Comparison of ENCODE assay signal across 1 cellular context in the genomic region with DNA sequence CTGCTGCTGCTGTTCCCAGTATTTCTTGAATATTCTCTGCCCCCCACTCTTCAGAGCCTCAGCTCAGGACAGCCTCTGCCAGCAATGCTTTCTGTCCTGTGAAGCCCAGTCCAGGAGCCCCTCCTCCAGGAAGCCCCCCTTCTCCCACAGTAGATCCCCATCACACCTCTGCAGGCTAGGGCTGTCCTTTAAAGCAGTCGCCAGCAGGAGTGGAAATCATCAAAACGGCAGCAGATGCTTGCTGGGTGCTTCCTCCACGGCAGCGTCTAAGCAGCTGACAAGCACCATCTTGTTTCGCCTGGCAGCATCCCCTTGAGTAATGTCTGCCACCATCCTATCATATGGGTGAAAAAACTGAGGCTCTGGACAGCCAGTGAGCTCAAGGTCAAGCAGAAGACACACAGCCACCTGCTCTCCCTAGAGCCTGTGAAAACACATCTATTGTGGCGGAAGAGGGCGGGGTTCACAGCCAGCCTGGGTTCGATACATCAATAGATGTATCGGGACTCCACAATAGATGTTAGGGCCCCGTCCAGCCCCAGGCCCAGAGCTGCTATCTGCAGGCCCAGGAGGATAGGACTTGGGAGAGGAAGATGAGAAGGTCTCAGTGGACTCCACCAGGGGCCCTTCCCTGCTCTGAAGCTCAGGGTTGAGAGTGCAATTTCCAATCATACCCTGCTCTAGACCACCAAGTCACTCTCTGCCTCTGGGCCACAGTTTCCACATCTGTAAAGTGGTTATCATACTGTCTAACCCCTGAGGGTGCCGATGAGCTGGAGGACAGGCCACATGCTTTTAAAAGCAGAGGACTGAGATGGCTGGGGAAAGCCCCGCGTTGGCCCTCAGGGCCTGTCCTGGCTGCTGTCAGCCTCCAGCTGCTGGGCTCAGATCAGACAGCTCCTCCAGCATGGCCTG.
TF ChIP-seq lines count a peak whose summit lies in the region.

No MANE protein-coding gene starts in this region.

TF ChIP-seq in H1, 55 proteins besides CTCF, POLR2A, EP300 and RAD21 (continued from another document):
- TF ChIP-seq NRF1 (IDR thresholded peaks at IDR 0.05; ENCODE audit: low read depth, low read length) (no peak), GABPA (IDR thresholded peaks at IDR 0.05; ENCODE audit: borderline replicate concordance, insufficient read depth, low read length) (no peak), HDAC6 (IDR thresholded peaks at IDR 0.05; ENCODE audit: low read depth, low read length) (no peak), EGR1 (IDR thresholded peaks at IDR 0.05; ENCODE audit: borderline replicate concordance, low read depth, low read length) (no peak), SIX5 (IDR thresholded peaks at IDR 0.05; ENCODE audit: low read depth, low read length) (no peak), RBBP5 (IDR thresholded peaks at IDR 0.05; ENCODE audit: borderline replicate concordance, low read depth, low read length) (no peak), KDM1A (IDR thresholded peaks at IDR 0.05; ENCODE audit: borderline replicate concordance, low read length) (no peak), TBP (IDR thresholded peaks at IDR 0.05; ENCODE audit: low read depth, low read length) (no peak), CREB1 (IDR thresholded peaks at IDR 0.05) (no peak), BCL11A (IDR thresholded peaks at IDR 0.05; ENCODE audit: low read depth in 2 of 2, low read length in 2 of 2) (no peak), CBX5 (IDR thresholded peaks at IDR 0.05; ENCODE audit: low read depth, low read length) (no peak), ASH2L (IDR thresholded peaks at IDR 0.05; ENCODE audit: low read length) (no peak), SIRT6 (IDR thresholded peaks at IDR 0.05; ENCODE audit: low read length) (no peak), CEBPB (IDR thresholded peaks at IDR 0.05; ENCODE audit: low read depth, low read length) (no peak), MAFK (IDR thresholded peaks at IDR 0.05; ENCODE audit: low read depth, low read length) (no peak), GTF2F1 (IDR thresholded peaks at IDR 0.05; ENCODE audit: borderline replicate concordance, low read depth, low read length) (no peak), POU5F1 (IDR thresholded peaks at IDR 0.05; ENCODE audit: low read depth, low read length) (no peak), SP2 (IDR thresholded peaks at IDR 0.05; ENCODE audit: low read length) (no peak), FOSL1 (IDR thresholded peaks at IDR 0.05; ENCODE audit: insufficient read depth, low read depth, low read length) (no peak)
